ENCODE assay signal across 8 cellular contexts in the genomic region with DNA sequence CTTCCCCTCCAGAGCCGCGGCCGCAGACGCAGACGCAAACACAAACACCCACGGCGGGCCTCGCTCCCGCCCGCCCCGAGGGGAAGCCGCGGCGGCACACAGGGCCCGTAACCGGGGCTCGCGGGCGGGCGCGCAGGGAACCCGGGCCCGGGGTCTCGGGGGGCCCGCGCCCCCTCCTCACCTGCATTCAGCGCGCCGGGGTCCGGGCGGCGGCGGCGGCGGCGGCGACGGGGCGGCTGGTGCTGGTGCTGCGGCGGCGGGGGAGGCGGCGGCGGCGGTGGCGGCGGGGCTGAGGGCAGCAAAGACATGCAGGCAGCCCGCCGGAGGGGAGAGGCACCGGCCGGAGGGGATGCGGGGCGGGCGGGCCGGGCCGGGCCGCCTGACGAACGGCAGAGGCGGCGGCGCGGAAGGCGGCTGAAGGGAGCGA. TPM values are rescaled to one million over a fixed set of nuclear protein-coding genes. Genes with fewer than 3 reads are reported as not detected.
DNase-seq lines count a peak whose midpoint lies in the region; ATAC-seq, FAIRE-seq and TF ChIP-seq lines count a peak whose summit lies in the region.

No MANE protein-coding gene starts in this region.

- no peak for TF ChIP-seq CTCF in brain microvascular endothelial cell (IDR thresholded peaks at IDR 0.05; ENCODE audit: low read depth, low read length, missing control alignments)

- H3K27me3 ChIP-seq in Karpas-422 (ENCODE audit: low read length) (no peaks in the 10 kb centered on the region), brain microvascular endothelial cell (replicated peaks) (no peaks in the 10 kb centered on the region)

- peak; percentile 80 for DNase-seq in COLO668 (lab: John Stamatoyannopoulos, UW; ENCODE audit: unreplicated experiment)
- peak; percentile 43 for DNase-seq in Karpas-422
- no peak for DNase-seq in brain microvascular endothelial cell
- peak; percentile 25 for DNase-seq in kidney tubule cell (ENCODE audit: low spot score)
- peak; percentile 70 for DNase-seq in stimulated activated CD8-positive, alpha-beta memory T cell treated with anti-CD3 and anti-CD28 coated beads, Interleukin-4, amount 100 ng/mL, for 24 hours (ENCODE audit: low read depth)
- no peak for DNase-seq in RCC 7860 (ENCODE audit: low spot score)
- DNase-seq in NCI-H748 treated with DMSO at 0.1 percent for 48 hours (lab: John Stamatoyannopoulos, UW): no peak

- in situ Hi-C loops in brain microvascular endothelial cell (cut with HindIII; ENCODE audit: low pct_ligation_motif_present, low sequenced_read_pairs): no loop called here

- H3K27ac ChIP-seq in Karpas-422 (ENCODE audit: low read length) (peak overlapping the region; percentile 78), brain microvascular endothelial cell (peak overlapping the region; percentile 68)

- H3K9ac ChIP-seq in Karpas-422 (ENCODE audit: low read length): peak overlapping the region; percentile 83

- ATAC-seq in GM21515 (IDR thresholded peaks at IDR 0.05; ENCODE audit: unreplicated experiment): peak; percentile 23

- peaks cover 10% of the 10 kb centered on the region; the same call in 1 of the 2 replicates for H4K20me1 ChIP-seq in Karpas-422 (ENCODE audit: insufficient read depth, low read depth, low read length)

- H3K9me3 ChIP-seq in Karpas-422 (ENCODE audit: low read length): no peaks in the 10 kb centered on the region

- no peaks in the 10 kb centered on the region for H3K9me2 ChIP-seq in Karpas-422 (replicated peaks; ENCODE audit: insufficient read depth, low read length)

- H3K4me2 ChIP-seq in Karpas-422 (ENCODE audit: low read depth, low read length, poor library complexity, severe bottlenecking): peak overlapping the region; percentile 96

- H3K4me3 ChIP-seq in Karpas-422 (ENCODE audit: low read length) (peak overlapping the region; percentile 84), brain microvascular endothelial cell (ENCODE audit: low read depth, low read length) (peak overlapping the region; percentile 91)

- H3K79me2 ChIP-seq in Karpas-422 (ENCODE audit: low read length): peaks cover 31% of the 10 kb centered on the region

- H2AFZ ChIP-seq in Karpas-422 (ENCODE audit: low read length): no peak overlapping the region

- no peak for FAIRE-seq in RCC 7860 (lab: Jason Lieb, UNC)

- H3K36me3 ChIP-seq in Karpas-422 (ENCODE audit: insufficient read depth, low read length) (no peaks in the 10 kb centered on the region), brain microvascular endothelial cell (replicated peaks) (no peaks in the 10 kb centered on the region)

- peaks cover 44% of the 10 kb centered on the region for H3K4me1 ChIP-seq in Karpas-422 (ENCODE audit: low read length)

RNA-seq across cellular contexts. Expression of gene CNOT6L, which starts 0.3 kb away (rescaled TPM):
- total RNA-seq in Karpas-422 (2014; rRNA removed; shearing (Covaris generic); ENCODE audit: low replicate concordance): 7.0 and 16.7 TPM in 2 replicates

RNA-seq across cellular contexts. Expression of gene MRPL1, which starts 43.2 kb away (rescaled TPM):
- total RNA-seq in Karpas-422 (2014; rRNA removed; shearing (Covaris generic); ENCODE audit: low replicate concordance): 12.6 and 13.5 TPM in 2 replicates

Comparison
In these comparisons a context has a peak if more than half of its experiments do, and no peak if none do; other contexts are left out.
1. DNase-seq: peak in COLO668 (single experiment), Karpas-422 (single experiment), kidney tubule cell (single experiment) and stimulated activated CD8-positive, alpha-beta memory T cell treated with anti-CD3 and anti-CD28 coated beads, Interleukin-4, amount 100 ng/mL, for 24 hours (single experiment); none in brain microvascular endothelial cell (single experiment), RCC 7860 (single experiment) and NCI-H748 treated with DMSO at 0.1 percent for 48 hours (single experiment).